ENCODE assay signal across 16 cellular contexts in the genomic region with DNA sequence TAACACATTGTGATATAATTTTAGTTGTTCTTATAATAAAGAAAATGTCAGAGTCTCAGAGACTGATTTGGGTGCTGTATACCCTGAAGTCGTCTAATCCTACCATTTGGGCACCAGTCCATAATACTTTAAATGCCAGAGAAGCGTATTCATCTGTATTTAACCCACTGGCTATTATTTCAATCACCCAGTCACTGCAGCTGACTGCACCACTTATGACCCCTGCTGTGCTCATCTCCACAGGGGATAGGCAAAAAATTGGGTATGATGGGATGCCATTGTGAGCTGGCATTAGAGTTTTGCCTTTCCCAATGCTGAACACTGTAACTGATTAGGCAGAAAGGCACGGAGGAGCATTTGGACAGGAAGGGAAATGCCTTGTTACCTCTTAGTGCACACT.
DNase-seq lines count a peak whose midpoint lies in the region; ATAC-seq and TF ChIP-seq lines count a peak whose summit lies in the region.
"Had no signal": no experiment of that assay in that cellular context is flagged by ENCODE, and none has a peak within 500 bp of the region (broad histone marks: within the 10 kb centered on the region; RNA-seq: fewer than 3 reads in every experiment).

No MANE protein-coding gene starts in this region.

- H3K4me1 ChIP-seq in foreskin keratinocyte: peaks cover 5% of the 10 kb centered on the region
- H3K4me1 ChIP-seq: tibial artery had no signal

- H3K27ac ChIP-seq in SK-N-MC (no peak overlapping the region), foreskin keratinocyte (no peak overlapping the region)
- H3K27ac ChIP-seq: tibial artery, WERI-Rb-1 had no signal

- H3K27me3 ChIP-seq in foreskin keratinocyte: no peaks in the 10 kb centered on the region
- H3K27me3 ChIP-seq: tibial artery had no signal

- DNase-seq in 8988T: peak; percentile 10
- DNase-seq in HPDE6-E6E7 (ENCODE audit: extremely low spot score): peak; percentile 4
- no peak for DNase-seq in SK-N-MC (ENCODE audit: low read depth, low spot score)
- DNase-seq in foreskin keratinocyte: peak in 1 of 2 donors; percentile 62
- no peak for DNase-seq in activated naive CD4-positive, alpha-beta T cell treated with Interleukin-2 at 50 U/mL for 16 hours
- no peak for DNase-seq in left colon
- DNase-seq: DMS79 treated with DMSO at 0.1 percent for 48 hours, Karpas-422, naive B cell, NCI-H2171, Right ventricle myocardium superior, small intestine, tibial artery, WERI-Rb-1 had no signal

- ATAC-seq in foreskin keratinocyte (peak; percentile 61), HG02642 (IDR thresholded peaks at IDR 0.05; ENCODE audit: poor library complexity, unreplicated experiment) (no peak), HG03135 (IDR thresholded peaks at IDR 0.05; ENCODE audit: unreplicated experiment) (no peak), left colon (no peak)

- no peaks in the 10 kb centered on the region for H3K36me3 ChIP-seq in SK-N-MC (ENCODE audit: insufficient read depth, low read length)
- H3K36me3 ChIP-seq: tibial artery, WERI-Rb-1 had no signal

- peak overlapping the region; percentile 55; the same call in 1 of the 2 replicates for H3K4me3 ChIP-seq in SK-N-MC
- H3K4me3 ChIP-seq: tibial artery had no signal

- no peak overlapping the region for H3K9ac ChIP-seq in SK-N-MC (ENCODE audit: insufficient read length)

- no peaks in the 10 kb centered on the region for H3K9me3 ChIP-seq in SK-N-MC (ENCODE audit: low read depth, low read length)
- H3K9me3 ChIP-seq: tibial artery had no signal

- TF ChIP-seq CTCF in foreskin keratinocyte (conservative IDR thresholded peaks at IDR 0.05): peak; percentile 12

- intact Hi-C loops in left colon (cut with DNase I, micrococcal nuclease): no loop called here

Comparison
In these comparisons a context has a peak if more than half of its experiments do, and no peak if none do; other contexts are left out.
1. DNase-seq: peak in 8988T (single experiment) and HPDE6-E6E7 (single experiment); none in SK-N-MC (single experiment), activated naive CD4-positive, alpha-beta T cell treated with Interleukin-2 at 50 U/mL for 16 hours (single experiment) and left colon (0 of 2).